8 cellular contexts compared by ENCODE assay signal in genomic region chr1:201282931-201283829, GRCh38.
DNase-seq lines count a peak whose midpoint lies in the region; ATAC-seq lines count a peak whose summit lies in the region.

TSS of gene PKP1 (plus strand) at chr1:201283506. CDS start at chr1:201283703, 197 bp downstream.

- DNase-seq in stimulated activated CD8-positive, alpha-beta memory T cell treated with anti-CD3 and anti-CD28 coated beads, Interleukin-15, amount 100 ng/mL, for 48 hours (ENCODE audit: low read depth in 2 of 2), result peak; percentile 8 to 11
- DNase-seq in NCI-H345 treated with DMSO at 0.1 percent for 48 hours (lab: John Stamatoyannopoulos, UW; ENCODE audit: unreplicated experiment), result no peak
- DNase-seq in LoVo (ENCODE audit: low spot score), result no peak

- peaks cover 3% of the 10 kb centered on the region for H3K4me1 Mint-ChIP-seq in activated naive CD8-positive, alpha-beta T cell (ENCODE audit: low read depth)

- no peaks in the 10 kb centered on the region for H3K9me3 Mint-ChIP-seq in activated naive CD8-positive, alpha-beta T cell (ENCODE audit: low read depth)

- H3K4me3 Mint-ChIP-seq in activated naive CD8-positive, alpha-beta T cell, result peak within 1 kb of the TSS; percentile 76

- H3K4me1 ChIP-seq in HUES48 (ENCODE audit: control insufficient read depth, insufficient read depth, low read length) (0 out of 2 replicates have a peak, but pooled peaks cover 3% of the 10 kb centered on the region), iPS-20b (ENCODE audit: insufficient read depth, low read length) (0 out of 2 replicates have a peak, but pooled peaks cover 4% of the 10 kb centered on the region)

- H3K36me3 Mint-ChIP-seq in activated naive CD8-positive, alpha-beta T cell, result no peaks in the 10 kb centered on the region

- no peak within 1 kb of the TSS; the same call in 1 of the 2 replicates for H3K9ac ChIP-seq in HUES48 (ENCODE audit: low read depth, low read length)
- peak within 1 kb of the TSS; percentile 10; the same call in 1 of the 2 replicates for H3K9ac ChIP-seq in iPS-20b (ENCODE audit: low read depth, low read length)

- H3K4me3 ChIP-seq in HUES48 (ENCODE audit: low read depth, low read length) (peak within 1 kb of the TSS; percentile 39), iPS-20b (ENCODE audit: low read length) (peak within 1 kb of the TSS; percentile 47; the same call in 1 of the 2 replicates)

- no peak within 1 kb of the TSS for H3K27ac Mint-ChIP-seq in activated naive CD8-positive, alpha-beta T cell

- H3K27me3 Mint-ChIP-seq in activated naive CD8-positive, alpha-beta T cell, result peaks cover 6% of the 10 kb centered on the region

- H3K36me3 ChIP-seq in HUES48 (ENCODE audit: control insufficient read depth, insufficient read depth, low read length), result no peaks in the 10 kb centered on the region
- H3K36me3 ChIP-seq in iPS-20b (ENCODE audit: insufficient read depth, low read depth, low read length), result no peaks in the 10 kb centered on the region

- H3K27me3 ChIP-seq in HUES48 (ENCODE audit: control insufficient read depth, insufficient read depth, low read length) (peaks cover 37% of the 10 kb centered on the region), iPS-20b (ENCODE audit: insufficient read depth, low read length) (peaks cover 78% of the 10 kb centered on the region)

- H3K27ac ChIP-seq in HUES48 (ENCODE audit: low read depth, low read length) (no peak within 1 kb of the TSS), iPS-20b (ENCODE audit: low read length) (no peak within 1 kb of the TSS)

- no peaks in the 10 kb centered on the region for H3K9me3 ChIP-seq in HUES48 (ENCODE audit: control insufficient read depth, insufficient read depth, low read length)
- H3K9me3 ChIP-seq in iPS-20b (ENCODE audit: insufficient read depth, low read depth, low read length), result no peaks in the 10 kb centered on the region

- no peak for ATAC-seq in GM19467 (IDR thresholded peaks at IDR 0.05; ENCODE audit: unreplicated experiment)
- no peak for ATAC-seq in GM21390 (IDR thresholded peaks at IDR 0.05; ENCODE audit: unreplicated experiment)

Comparison
In these comparisons a context has a peak if more than half of its experiments do, and no peak if none do; other contexts are left out.
1. DNase-seq: peak in stimulated activated CD8-positive, alpha-beta memory T cell treated with anti-CD3 and anti-CD28 coated beads, Interleukin-15, amount 100 ng/mL, for 48 hours (2 of 2); none in NCI-H345 treated with DMSO at 0.1 percent for 48 hours (single experiment) and LoVo (single experiment).